ENCODE assay signal across 24 cellular contexts in the genomic region with DNA sequence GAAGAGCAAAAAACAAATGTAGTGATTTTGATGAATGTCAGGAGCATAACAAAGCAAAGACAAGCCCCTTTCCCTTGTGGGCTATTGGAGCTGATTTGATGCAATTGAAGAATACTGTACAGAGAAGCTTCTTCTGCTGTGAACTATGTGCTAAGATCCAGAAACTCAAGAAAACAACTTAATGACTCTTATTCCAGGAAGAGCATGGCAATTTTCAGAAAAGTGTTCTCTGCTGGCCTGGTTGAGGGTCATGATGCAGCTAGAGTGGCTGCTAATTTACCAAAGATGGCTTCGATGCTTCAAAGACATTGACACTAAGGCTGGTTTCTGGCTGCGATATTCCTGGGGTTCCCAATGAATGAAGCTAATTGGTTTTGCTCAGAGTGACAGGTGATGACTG. TPM values are rescaled to one million over a fixed set of nuclear protein-coding genes. Genes with fewer than 3 reads are reported as not detected.
"Had no signal": no experiment of that assay in that cellular context is flagged by ENCODE, and none has a peak within 500 bp of the region (broad histone marks: within the 10 kb centered on the region; RNA-seq: fewer than 3 reads in every experiment).

No MANE protein-coding gene starts in this region.

- H3K4me1 ChIP-seq: gastrocnemius medialis, prostate gland, sigmoid colon, stomach, thyroid gland, vagina had no signal

- DNase-seq: dorsolateral prefrontal cortex; effector CD4-positive, alpha-beta T cell; foreskin fibroblast; gastrocnemius medialis; kidney; nucleus accumbens; right cardiac atrium; sigmoid colon; stimulated activated CD4-positive, alpha-beta T cell treated with anti-CD3 and anti-CD28 coated beads, Interleukin-2, amount 100 ng/mL, for 24 hours; stimulated activated CD4-positive, alpha-beta T cell treated with anti-CD3 and anti-CD28 coated beads, Interleukin-4, amount 100 ng/mL, for 24 hours; stomach; thyroid gland; trophoblast cell had no signal

- H3K27me3 ChIP-seq: gastrocnemius medialis, sigmoid colon, stomach, thyroid gland, vagina had no signal

- H3K4me1 Mint-ChIP-seq: memory B cell, nephron had no signal

- H3K9me3 ChIP-seq: gastrocnemius medialis, prostate gland, sigmoid colon, stomach, thyroid gland, vagina had no signal

- H3K27ac ChIP-seq: dorsolateral prefrontal cortex, gastrocnemius medialis, prostate gland, sigmoid colon, stomach, thyroid gland, vagina had no signal

- H3K36me3 Mint-ChIP-seq: memory B cell; stimulated activated memory B cell treated with anti-CD40 and anti-IgM and Interleukin-4, amounts not matched to agents 10 μg/mL and 1 μg/mL and 100 μg/mL, for 72 hours had no signal

- H3K4me3 Mint-ChIP-seq: memory B cell; nephron; stimulated activated memory B cell treated with anti-CD40 and anti-IgM and Interleukin-4, amounts not matched to agents 10 μg/mL and 1 μg/mL and 100 μg/mL, for 72 hours had no signal

- H3K4me3 ChIP-seq: dorsolateral prefrontal cortex, gastrocnemius medialis, lung, prostate gland, sigmoid colon, stomach, thyroid gland, vagina had no signal

- H3K9me3 Mint-ChIP-seq: memory B cell; nephron; stimulated activated memory B cell treated with anti-CD40 and anti-IgM and Interleukin-4, amounts not matched to agents 10 μg/mL and 1 μg/mL and 100 μg/mL, for 72 hours had no signal

- H3K36me3 ChIP-seq: gastrocnemius medialis, prostate gland, sigmoid colon, stomach, thyroid gland, vagina had no signal

- H3K27me3 Mint-ChIP-seq: memory B cell had no signal

- ATAC-seq: gastrocnemius medialis; left lobe of liver; right cardiac atrium; stimulated activated memory B cell treated with anti-CD40 and anti-IgM and Interleukin-4, amounts not matched to agents 10 μg/mL and 1 μg/mL and 100 μg/mL, for 72 hours had no signal

- H3K27ac Mint-ChIP-seq: memory B cell; nephron; stimulated activated memory B cell treated with anti-CD40 and anti-IgM and Interleukin-4, amounts not matched to agents 10 μg/mL and 1 μg/mL and 100 μg/mL, for 72 hours had no signal

RNA-seq across cellular contexts. Expression of a gene that starts 45.8 kb away (rescaled TPM):
- total RNA-seq: gastrocnemius medialis, left lobe of liver, osteocyte, prostate gland, right cardiac atrium, skeletal muscle tissue, thyroid gland, vagina had no signal
- polyA plus RNA-seq: right cardiac atrium had no signal

RNA-seq across cellular contexts. Expression of a gene that starts 46.0 kb away (rescaled TPM):
- total RNA-seq: mononuclear cell, osteocyte, renal cortical epithelial cell had no signal
